1 cellular context compared by ENCODE assay signal in genomic region chr7:138001529-138002095, GRCh38.
TF ChIP-seq lines count a peak whose summit lies in the region.

Gene CREB3L2 (minus strand): TSS chr7:138002086. CDS start chr7:138001705, 381 bp downstream.

TF ChIP-seq in HepG2, 621 proteins besides CTCF, POLR2A, EP300 and RAD21 (continued from another document and continues in another):
- TF ChIP-seq BCL3 (CRISPR knock-in tag; IDR thresholded peaks at IDR 0.05) (peak; percentile 38), LCORL (IDR thresholded peaks at IDR 0.05) (no peak), LCORL (CRISPR knock-in tag; IDR thresholded peaks at IDR 0.05) (peak; percentile 28), GRHL1 (CRISPR knock-in tag; conservative IDR thresholded peaks at IDR 0.05) (no peak), ZNF790 (CRISPR knock-in tag; IDR thresholded peaks at IDR 0.05; ENCODE audit: borderline replicate concordance) (no peak), ZNF138 (CRISPR knock-in tag; IDR thresholded peaks at IDR 0.05; ENCODE audit: low read depth) (no peak; the same call in 1 of the 2 replicates), FOXK2 (IDR thresholded peaks at IDR 0.05) (no peak), GTF3A (CRISPR knock-in tag; conservative IDR thresholded peaks at IDR 0.05) (no peak), TMF1 (CRISPR knock-in tag; IDR thresholded peaks at IDR 0.05; ENCODE audit: low read depth) (no peak), MYPOP (CRISPR knock-in tag; IDR thresholded peaks at IDR 0.05) (peak; percentile 59; the same call in 1 of the 2 replicates), ZBTB3 (CRISPR knock-in tag; IDR thresholded peaks at IDR 0.05; ENCODE audit: borderline replicate concordance, low read depth) (0 out of 2 replicates have a peak, but pooled peaks have one; percentile 35), ARNT (IDR thresholded peaks at IDR 0.05) (no peak), ZNF251 (CRISPR knock-in tag; IDR thresholded peaks at IDR 0.05) (no peak), ZNF350 (CRISPR knock-in tag; IDR thresholded peaks at IDR 0.05; ENCODE audit: borderline replicate concordance, low read depth) (peak; percentile 65; the same call in 1 of the 2 replicates), ZKSCAN1 (IDR thresholded peaks at IDR 0.05; ENCODE audit: low read length) (no peak), FOXM1 (CRISPR knock-in tag; IDR thresholded peaks at IDR 0.05) (no peak; the same call in 1 of the 2 replicates), PHF8 (CRISPR knock-in tag; IDR thresholded peaks at IDR 0.05) (peak; percentile 76), ZMYM2 (CRISPR knock-in tag; IDR thresholded peaks at IDR 0.05) (no peak), ZBTB40 (IDR thresholded peaks at IDR 0.05) (no peak), ZBTB40 (CRISPR knock-in tag; IDR thresholded peaks at IDR 0.05) (peak; percentile 57; the same call in 1 of the 2 replicates), ZNF883 (CRISPR knock-in tag; IDR thresholded peaks at IDR 0.05; ENCODE audit: not compliant biosample characterization) (no peak), ZSCAN31 (CRISPR knock-in tag; IDR thresholded peaks at IDR 0.05; ENCODE audit: low read depth) (0 out of 2 replicates have a peak, but pooled peaks have one; percentile 11), REXO4 (CRISPR knock-in tag; IDR thresholded peaks at IDR 0.05; ENCODE audit: borderline replicate concordance) (no peak), CREBL2 (CRISPR knock-in tag; IDR thresholded peaks at IDR 0.05; ENCODE audit: borderline replicate concordance) (no peak), PCBP2 (optimal IDR thresholded peaks at IDR 0.05; ENCODE audit: low read depth, low read length, poor library complexity, severe bottlenecking) (no peak), ZBTB7A (CRISPR knock-in tag; IDR thresholded peaks at IDR 0.05) (peak; percentile 79), ZNF281 (CRISPR knock-in tag; IDR thresholded peaks at IDR 0.05; ENCODE audit: borderline replicate concordance) (no peak), RORA (CRISPR knock-in tag; IDR thresholded peaks at IDR 0.05) (no peak), RBM39 (IDR thresholded peaks at IDR 0.05; ENCODE audit: low read depth, low read length, poor library complexity, severe bottlenecking) (no peak), ARNTL (CRISPR knock-in tag; IDR thresholded peaks at IDR 0.05) (peak; percentile 54; the same call in 1 of the 2 replicates), SAP130 (CRISPR knock-in tag; IDR thresholded peaks at IDR 0.05; ENCODE audit: low read depth) (peak; percentile 81), HINFP (CRISPR knock-in tag; IDR thresholded peaks at IDR 0.05; ENCODE audit: low read depth) (no peak; the same call in 1 of the 2 replicates), MXD4 (CRISPR knock-in tag; IDR thresholded peaks at IDR 0.05) (peak; percentile 17; the same call in 1 of the 2 replicates), ZNF34 (CRISPR knock-in tag; IDR thresholded peaks at IDR 0.05; ENCODE audit: borderline replicate concordance) (no peak), ZBED4 (CRISPR knock-in tag; IDR thresholded peaks at IDR 0.05; ENCODE audit: borderline replicate concordance) (0 out of 2 replicates have a peak, but pooled peaks have one; percentile 19), ZNF777 (CRISPR knock-in tag; IDR thresholded peaks at IDR 0.05) (no peak)
